ENCODE assay signal across 27 cellular contexts in genomic region chr9:23603311-23603710, GRCh38.
"Had no signal": no experiment of that assay in that cellular context is flagged by ENCODE, and none has a peak within 500 bp of the region (broad histone marks: within the 10 kb centered on the region; RNA-seq: fewer than 3 reads in every experiment).

No MANE protein-coding gene starts in this region.

- H3K9me3 Mint-ChIP-seq: neural crest cell had no signal

- H3K4me3 Mint-ChIP-seq: effector memory CD8-positive, alpha-beta T cell; mesothelial cell of epicardium; naive B cell; natural killer cell treated with Interleukin-12 subunit alpha and Interleukin-12 subunit beta and Interleukin-15 and Interleukin-18, amount 100 ng/mL, for 72 hours; neural crest cell; stimulated activated naive CD8-positive, alpha-beta T cell treated with anti-CD3 and anti-CD28 coated beads, Interleukin-15, amount 100 ng/mL, for 72 hours had no signal

- H3K27me3 Mint-ChIP-seq: effector memory CD8-positive, alpha-beta T cell; naive B cell; natural killer cell treated with Interleukin-12 subunit alpha and Interleukin-12 subunit beta and Interleukin-15 and Interleukin-18, amount 100 ng/mL, for 72 hours; stimulated activated naive CD8-positive, alpha-beta T cell treated with anti-CD3 and anti-CD28 coated beads, Interleukin-15, amount 100 ng/mL, for 72 hours had no signal

- H3K79me2 ChIP-seq: hepatocyte had no signal

- H3K27ac Mint-ChIP-seq: effector memory CD8-positive, alpha-beta T cell; mesothelial cell of epicardium; naive B cell; natural killer cell treated with Interleukin-12 subunit alpha and Interleukin-12 subunit beta and Interleukin-15 and Interleukin-18, amount 100 ng/mL, for 72 hours; stimulated activated naive CD8-positive, alpha-beta T cell treated with anti-CD3 and anti-CD28 coated beads, Interleukin-15, amount 100 ng/mL, for 72 hours had no signal

- DNase-seq: cortex of kidney; effector memory CD8-positive, alpha-beta T cell; gastrocnemius medialis; heart left ventricle; left cardiac atrium; mesenchymal stem cell; mucosa of descending colon; naive B cell; stimulated activated CD4-positive, alpha-beta T cell treated with anti-CD3 and anti-CD28 coated beads, Interleukin-12 subunit alpha, Interleukin-12 subunit beta, amount 100 ng/mL, for 4 hours; stimulated activated CD4-positive, alpha-beta T cell treated with anti-CD3 and anti-CD28 coated beads, Interleukin-1b, Interleukin-23, amount 100 ng/mL, for 48 hours; stimulated activated CD4-positive, alpha-beta T cell treated with anti-CD3 and anti-CD28 coated beads, Interleukin-4, amount 100 ng/mL, for 1 hour; stimulated activated CD8-positive, alpha-beta memory T cell treated with anti-CD3 and anti-CD28 coated beads, Interleukin-4, amount 100 ng/mL, for 48 hours; stimulated activated naive CD4-positive, alpha-beta T cell; stimulated activated naive CD8-positive, alpha-beta T cell treated with anti-CD3 and anti-CD28 coated beads, Interleukin-15, amount 100 ng/mL, for 72 hours; transverse colon had no signal

- H2AFZ ChIP-seq: hepatocyte had no signal

- H3K4me2 ChIP-seq: hepatocyte, smooth muscle cell had no signal

- H3K27me3 ChIP-seq: gastrocnemius medialis, heart left ventricle, hepatocyte, left lung, neutrophil, right atrium auricular region, suprapubic skin, transverse colon, vagina had no signal

- H3K4me3 ChIP-seq: gastrocnemius medialis, heart left ventricle, hepatocyte, left lung, mucosa of descending colon, prostate gland, right atrium auricular region, smooth muscle cell, suprapubic skin, transverse colon, vagina had no signal

- H3K27ac ChIP-seq: gastrocnemius medialis, heart left ventricle, hepatocyte, left lung, neutrophil, prostate gland, right atrium auricular region, suprapubic skin, transverse colon, vagina had no signal

- H3K36me3 ChIP-seq: gastrocnemius medialis, heart left ventricle, left lung, neutrophil, prostate gland, right atrium auricular region, suprapubic skin, transverse colon, vagina had no signal

- H3K4me1 Mint-ChIP-seq: naive B cell; neural crest cell; stimulated activated naive CD8-positive, alpha-beta T cell treated with anti-CD3 and anti-CD28 coated beads, Interleukin-15, amount 100 ng/mL, for 72 hours had no signal

- H3K36me3 Mint-ChIP-seq: mesothelial cell of epicardium; naive B cell; natural killer cell treated with Interleukin-12 subunit alpha and Interleukin-12 subunit beta and Interleukin-15 and Interleukin-18, amount 100 ng/mL, for 72 hours had no signal

- ATAC-seq: effector memory CD8-positive, alpha-beta T cell; gastrocnemius medialis; heart left ventricle; left cardiac atrium; left lung; mucosa of descending colon; natural killer cell treated with Interleukin-12 subunit alpha and Interleukin-12 subunit beta and Interleukin-15 and Interleukin-18, amount 100 ng/mL, for 72 hours; sciatic nerve; stimulated activated naive CD8-positive, alpha-beta T cell treated with anti-CD3 and anti-CD28 coated beads, Interleukin-15, amount 100 ng/mL, for 72 hours had no signal

- H3K9me3 ChIP-seq: gastrocnemius medialis, heart left ventricle, left lung, mucosa of descending colon, neutrophil, prostate gland, right atrium auricular region, suprapubic skin, transverse colon, vagina had no signal

- H3K4me1 ChIP-seq: gastrocnemius medialis, heart left ventricle, left lung, prostate gland, right atrium auricular region, suprapubic skin, transverse colon had no signal
